24 cellular contexts compared by ENCODE assay signal in the genomic region with DNA sequence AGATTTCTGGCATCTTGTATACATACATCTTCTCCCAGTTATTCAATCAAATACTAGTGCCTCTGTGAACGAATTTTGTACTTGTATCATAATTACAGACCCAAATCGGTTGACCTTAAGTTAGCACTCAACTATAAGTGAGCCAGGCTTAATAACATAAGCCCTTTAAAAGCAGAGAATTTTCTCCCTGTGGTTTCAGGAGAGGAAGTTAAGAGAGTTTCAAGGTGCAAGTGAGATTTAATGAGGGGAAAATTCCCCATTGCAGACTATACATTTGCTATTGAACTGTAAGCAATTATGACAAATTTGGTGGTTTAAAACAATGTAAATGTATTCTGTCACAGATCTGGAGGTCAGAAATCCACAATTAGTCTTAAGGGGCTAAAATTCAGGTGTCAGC.
DNase-seq lines count a peak whose midpoint lies in the region; ATAC-seq, FAIRE-seq and TF ChIP-seq lines count a peak whose summit lies in the region.
"Had no signal": no experiment of that assay in that cellular context is flagged by ENCODE, and none has a peak within 500 bp of the region (broad histone marks: within the 10 kb centered on the region; RNA-seq: fewer than 3 reads in every experiment).

No MANE protein-coding gene starts in this region.

- H3K4me2 ChIP-seq in GM12878 (ENCODE audit: control insufficient read depth, insufficient read depth), result no peak overlapping the region
- H3K4me2 ChIP-seq: A549; BLaER1 treated with 17β-estradiol and CSF1 and Interleukin-3, amounts not matched to agents 10 nM and 100 nM had no signal

- POLR2A ChIA-PET in GM12878 (lab: Charles Lee), result no interaction called here

- BruUV-seq in GM12878 (replicated peaks; lab: Mats Ljungman, UMichigan), result no TSS peak
- no TSS peak for BruUV-seq in Calu3 (replicated peaks; lab: Mats Ljungman, UMichigan)

- no peak overlapping the region for H3K9ac ChIP-seq in GM12878 (ENCODE audit: control insufficient read depth, insufficient read depth, low read length)
- H3K9ac ChIP-seq: BLaER1 treated with 17β-estradiol and CSF1 and Interleukin-3, amounts not matched to agents 10 nM and 100 nM; GM23248 had no signal

- in situ Hi-C loops in GM12878 (cut with MboI), result no loop called here

- CTCF ChIA-PET in GM12878 (lab: Yijun Ruan, JAX), result interaction anchor here (1.1 kb wide), 1 partner anchor 128 kb away, joined by 3 read pairs; no protein-coding TSS in a partner anchor
- CTCF ChIA-PET in Calu3 (lab: Charles Lee), result no interaction called here

- no peaks in the 10 kb centered on the region for H3K9me3 ChIP-seq in GM12878 (replicated peaks; ENCODE audit: control insufficient read depth, insufficient read depth, low read length)
- H3K9me3 ChIP-seq: A549; BE2C; BLaER1 treated with 17β-estradiol and CSF1 and Interleukin-3, amounts not matched to agents 10 nM and 100 nM had no signal

- 0% methylated on average over 2 of the region's 2 CpGs for WGBS in GM12878 (ENCODE audit: insufficient coverage, insufficient replicate concordance, low lambda C conversion rate, missing lambda C conversion rate)

- no peaks in the 10 kb centered on the region for H3K4me1 Mint-ChIP-seq in Calu3 (ENCODE audit: low read depth, unreplicated experiment)
- no peaks in the 10 kb centered on the region for H3K4me1 Mint-ChIP-seq in activated T-helper 1 cell treated with anti-CD3 and anti-CD28 coated beads, Interleukin-12 subunit alpha, Interleukin-12 subunit beta, Interleukin-2, Interleukin-4 antibody, amounts not matched to agents 30 ng/mL and 10 ng/mL and 1 ng/mL, durations not matched to agents 14 hours and 24 hours and 36 hours (ENCODE audit: low read depth)
- H3K4me1 Mint-ChIP-seq: CD14-positive monocyte; CD8-positive, alpha-beta memory T cell had no signal

- peak; percentile 49 for FAIRE-seq in GM12878 (lab: Jason Lieb, UNC)
- FAIRE-seq: A549, H1 had no signal

- H3K27ac ChIP-seq in GM12878 (ENCODE audit: control insufficient read depth, insufficient read depth) (no peak overlapping the region), dorsolateral prefrontal cortex (no peak overlapping the region)
- H3K27ac ChIP-seq: A549; BLaER1 treated with 17β-estradiol and CSF1 and Interleukin-3, amounts not matched to agents 10 nM and 100 nM; GM23248 had no signal

- ATAC-seq in GM18868 (IDR thresholded peaks at IDR 0.05; ENCODE audit: unreplicated experiment) (peak; percentile 56), HG02759 (IDR thresholded peaks at IDR 0.05; ENCODE audit: unreplicated experiment) (peak; percentile 48), GM12878 (peak; percentile 84)
- ATAC-seq: A549 had no signal

- no peaks in the 10 kb centered on the region for H3K79me2 ChIP-seq in GM12878 (ENCODE audit: control insufficient read depth, insufficient read depth, low read length)

- no peak for TF ChIP-seq POLR2A in GM12878 (IDR thresholded peaks at IDR 0.05; ENCODE audit: low read depth, low read length)

- TF ChIP-seq RAD21 in GM12878 (IDR thresholded peaks at IDR 0.05; ENCODE audit: insufficient read depth, low read depth, low read length), result no peak

- H3K36me3 Mint-ChIP-seq in Calu3 (ENCODE audit: insufficient read depth, unreplicated experiment), result no peaks in the 10 kb centered on the region
- H3K36me3 Mint-ChIP-seq in activated T-helper 1 cell treated with anti-CD3 and anti-CD28 coated beads, Interleukin-12 subunit alpha, Interleukin-12 subunit beta, Interleukin-2, Interleukin-4 antibody, amounts not matched to agents 30 ng/mL and 10 ng/mL and 1 ng/mL, durations not matched to agents 14 hours and 24 hours and 36 hours (ENCODE audit: low read depth), result no peaks in the 10 kb centered on the region
- H3K36me3 Mint-ChIP-seq: CD14-positive monocyte; CD8-positive, alpha-beta memory T cell had no signal

- no peak for TF ChIP-seq CTCF in GM12878 (IDR thresholded peaks at IDR 0.05 in 2 of 3, conservative IDR thresholded peaks at IDR 0.05 in 1 of 3; ENCODE audit: control insufficient read depth in 2 of 3, extremely low read depth in 1 of 3, insufficient read depth in 1 of 3, low read depth in 3 of 3, low read length in 3 of 3)
- TF ChIP-seq CTCF in Calu3 (IDR thresholded peaks at IDR 0.05; ENCODE audit: unreplicated experiment), result no peak
- TF ChIP-seq CTCF in dorsolateral prefrontal cortex (IDR thresholded peaks at IDR 0.05 in 54 of 56, conservative IDR thresholded peaks at IDR 0.05 in 2 of 56; ENCODE audit: low read depth in 1 of 56, partially characterized antibody in 56 of 56), result no peak

- H3K36me3 ChIP-seq in GM12878 (ENCODE audit: control insufficient read depth in 2 of 2, insufficient read depth in 2 of 2, low read length in 1 of 2), result no peaks in the 10 kb centered on the region
- H3K36me3 ChIP-seq: BE2C; BLaER1 treated with 17β-estradiol and CSF1 and Interleukin-3, amounts not matched to agents 10 nM and 100 nM had no signal

- DNase-seq in NOMO-1 treated with DMSO at 0.1 percent for 48 hours (lab: John Stamatoyannopoulos, UW; ENCODE audit: unreplicated experiment) (peak; percentile 49), NOMO-1 treated with dmso at 0.1 percent for 144 hours (lab: John Stamatoyannopoulos, UW; ENCODE audit: unreplicated experiment) (no peak), GM12878 (ENCODE audit: low read depth, low spot score) (peak; percentile 46), Calu3 (no peak), dorsolateral prefrontal cortex (no peak)
- DNase-seq in activated T-helper 1 cell treated with anti-CD3 and anti-CD28 coated beads, Interleukin-12 subunit alpha, Interleukin-12 subunit beta, Interleukin-2, Interleukin-4 antibody, amounts not matched to agents 30 ng/mL and 10 ng/mL and 1 ng/mL, durations not matched to agents 14 hours and 24 hours and 36 hours (ENCODE audit: low spot score), result no peak
- DNase-seq: 8988T; ACHN; AML-193; BE2C; CD4-positive, alpha-beta T cell; CD8-positive, alpha-beta memory T cell; DMS53; DMS79 treated with DMSO at 0.1 percent for 48 hours; GF-D8; GM23248; H7; HCEC 1CT had no signal

- no peak overlapping the region for H3K27ac Mint-ChIP-seq in Calu3 (ENCODE audit: unreplicated experiment)
- H3K27ac Mint-ChIP-seq in activated T-helper 1 cell treated with anti-CD3 and anti-CD28 coated beads, Interleukin-12 subunit alpha, Interleukin-12 subunit beta, Interleukin-2, Interleukin-4 antibody, amounts not matched to agents 30 ng/mL and 10 ng/mL and 1 ng/mL, durations not matched to agents 14 hours and 24 hours and 36 hours, result no peak overlapping the region
- H3K27ac Mint-ChIP-seq: CD14-positive monocyte; CD4-positive, alpha-beta T cell; CD8-positive, alpha-beta memory T cell had no signal

- H2AFZ ChIP-seq in GM12878 (ENCODE audit: control insufficient read depth, low read depth, low read length), result no peak overlapping the region
- H2AFZ ChIP-seq: GM23248 had no signal

- TF ChIP-seq EP300 in GM12878 (IDR thresholded peaks at IDR 0.05; ENCODE audit: borderline replicate concordance in 1 of 2, control insufficient read depth in 1 of 2, low read depth in 2 of 2, low read length in 2 of 2), result peak in 1 of 2 experiments; percentile 63; a peak in 2 of 4 replicates

- RAD21 ChIA-PET in GM12878 (lab: Charles Lee; ENCODE audit: unreplicated experiment), result no interaction called here

- H3K9me3 Mint-ChIP-seq in Calu3 (ENCODE audit: low read depth, unreplicated experiment), result no peaks in the 10 kb centered on the region
- no peaks in the 10 kb centered on the region for H3K9me3 Mint-ChIP-seq in activated T-helper 1 cell treated with anti-CD3 and anti-CD28 coated beads, Interleukin-12 subunit alpha, Interleukin-12 subunit beta, Interleukin-2, Interleukin-4 antibody, amounts not matched to agents 30 ng/mL and 10 ng/mL and 1 ng/mL, durations not matched to agents 14 hours and 24 hours and 36 hours
- H3K9me3 Mint-ChIP-seq: CD14-positive monocyte; CD4-positive, alpha-beta T cell; CD8-positive, alpha-beta memory T cell had no signal

- intact Hi-C loops in GM12878 (cut with micrococcal nuclease; ENCODE audit: unreplicated experiment), result loop anchor here (5.0 kb wide), 1 partner anchor 128 kb away; no protein-coding TSS in a partner anchor
- intact Hi-C loops in Calu3 (cut with micrococcal nuclease; ENCODE audit: unreplicated experiment), result no loop called here
- intact Hi-C loops in dorsolateral prefrontal cortex (cut with DNase I), result no loop called here
- intact Hi-C loops in activated T-helper 1 cell treated with anti-CD3 and anti-CD28 coated beads, Interleukin-12 subunit alpha, Interleukin-12 subunit beta, Interleukin-2, Interleukin-4 antibody, amounts not matched to agents 30 ng/mL and 10 ng/mL and 1 ng/mL, durations not matched to agents 14 hours and 24 hours and 36 hours (cut with micrococcal nuclease), result no loop called here

- SMC1A ChIA-PET in GM12878 (lab: Charles Lee; ENCODE audit: uncharacterized antibody, unreplicated experiment), result interaction anchor here (0.7 to 0.9 kb wide), 3 partner anchors 10 to 127 kb away, joined by 3 read pairs; no protein-coding TSS in a partner anchor

- no peak overlapping the region for H3K4me3 ChIP-seq in GM12878
- no peak overlapping the region for H3K4me3 ChIP-seq in dorsolateral prefrontal cortex
- H3K4me3 ChIP-seq: A549; BLaER1 treated with 17β-estradiol and CSF1 and Interleukin-3, amounts not matched to agents 10 nM and 100 nM; GM23248 had no signal

- H3K4me1 ChIP-seq in GM12878 (ENCODE audit: control insufficient read depth, insufficient read depth, low read length), result peaks cover 6% of the 10 kb centered on the region; the same call in 1 of the 2 replicates
- H3K4me1 ChIP-seq: A549; BE2C; BLaER1 treated with 17β-estradiol and CSF1 and Interleukin-3, amounts not matched to agents 10 nM and 100 nM had no signal

- H3K4me3 Mint-ChIP-seq in Calu3 (ENCODE audit: low read depth, unreplicated experiment), result no peak overlapping the region
- H3K4me3 Mint-ChIP-seq in activated T-helper 1 cell treated with anti-CD3 and anti-CD28 coated beads, Interleukin-12 subunit alpha, Interleukin-12 subunit beta, Interleukin-2, Interleukin-4 antibody, amounts not matched to agents 30 ng/mL and 10 ng/mL and 1 ng/mL, durations not matched to agents 14 hours and 24 hours and 36 hours, result no peak overlapping the region
- H3K4me3 Mint-ChIP-seq: CD14-positive monocyte; CD4-positive, alpha-beta T cell; CD8-positive, alpha-beta memory T cell had no signal

- no peaks in the 10 kb centered on the region for H3K27me3 ChIP-seq in GM12878 (replicated peaks in 1 of 2; ENCODE audit: control insufficient read depth in 2 of 2, insufficient read depth in 2 of 2, low read length in 1 of 2)
- H3K27me3 ChIP-seq in dorsolateral prefrontal cortex, result no peaks in the 10 kb centered on the region
- H3K27me3 ChIP-seq: BE2C; BLaER1 treated with 17β-estradiol and CSF1 and Interleukin-3, amounts not matched to agents 10 nM and 100 nM had no signal

- no peaks in the 10 kb centered on the region for H4K20me1 ChIP-seq in GM12878 (ENCODE audit: control insufficient read depth, insufficient read depth)
- H4K20me1 ChIP-seq: BLaER1 treated with 17β-estradiol and CSF1 and Interleukin-3, amounts not matched to agents 10 nM and 100 nM had no signal

- no peaks in the 10 kb centered on the region for H3K27me3 Mint-ChIP-seq in Calu3 (ENCODE audit: unreplicated experiment)
- H3K27me3 Mint-ChIP-seq in activated T-helper 1 cell treated with anti-CD3 and anti-CD28 coated beads, Interleukin-12 subunit alpha, Interleukin-12 subunit beta, Interleukin-2, Interleukin-4 antibody, amounts not matched to agents 30 ng/mL and 10 ng/mL and 1 ng/mL, durations not matched to agents 14 hours and 24 hours and 36 hours (ENCODE audit: insufficient read depth), result no peaks in the 10 kb centered on the region
- H3K27me3 Mint-ChIP-seq: CD4-positive, alpha-beta T cell; CD8-positive, alpha-beta memory T cell had no signal

Comparison
In these comparisons a context has a peak if more than half of its experiments do, and no peak if none do; other contexts are left out.
1. DNase-seq: peak in NOMO-1 treated with DMSO at 0.1 percent for 48 hours (single experiment) and GM12878 (single experiment); none in NOMO-1 treated with dmso at 0.1 percent for 144 hours (single experiment), Calu3 (single experiment), dorsolateral prefrontal cortex (0 of 10) and activated T-helper 1 cell treated with anti-CD3 and anti-CD28 coated beads, Interleukin-12 subunit alpha, Interleukin-12 subunit beta, Interleukin-2, Interleukin-4 antibody, amounts not matched to agents 30 ng/mL and 10 ng/mL and 1 ng/mL, durations not matched to agents 14 hours and 24 hours and 36 hours (single experiment).
2. Peak in every context shown above with its lines, with median percentiles within 50 percentile points of each other: ATAC-seq.